ENCODE assay signal across 8 cellular contexts in genomic region chr7:30285067-30285530, GRCh38. TPM values are rescaled to one million over a fixed set of nuclear protein-coding genes. Genes with fewer than 3 reads are reported as not detected.
A peak's percentile ranks its signal among the peaks of the same experiment; 100 is the strongest.
DNase-seq lines count a peak whose midpoint lies in the region; ATAC-seq and TF ChIP-seq lines count a peak whose summit lies in the region.

No MANE protein-coding gene starts in this region.

- H3K4me1 ChIP-seq in KMS-11 (ENCODE audit: low read depth, poor library complexity, severe bottlenecking) (peaks cover 48% of the 10 kb centered on the region), upper lobe of left lung (peaks cover 5 to 35% (median 22%) of the 10 kb centered on the region in 4 donors)

- 0% methylated on average over 18 of the region's 72 CpGs; no CpG with 5 or more reads in 1 of the 2 donors for WGBS in upper lobe of left lung, 2 donors

- H3K4me3 Mint-ChIP-seq in naive thymus-derived CD8-positive, alpha-beta T cell: peak overlapping the region in 9 of 10 donors; percentile 70 to 97 (median 86)

- H3K4me2 ChIP-seq in KMS-11: no peak overlapping the region; the same call in 1 of the 2 replicates

- no peak for TF ChIP-seq EP300 in upper lobe of left lung (IDR thresholded peaks at IDR 0.05)

- H3K4me3 ChIP-seq in KMS-11 (IDR thresholded peaks at IDR 0.05; ENCODE audit: insufficient read depth, low read depth, low read length) (no peak overlapping the region), epithelial cell of esophagus (ENCODE audit: low read length) (peak overlapping the region; percentile 77), upper lobe of left lung (peak overlapping the region; percentile 14 to 95 (median 81))

- DNase-seq in DMS53 treated with DMSO at 0.1 percent for 48 hours (lab: John Stamatoyannopoulos, UW; ENCODE audit: unreplicated experiment) (peak; percentile 68), epithelial cell of esophagus (ENCODE audit: low read depth) (peak; percentile 37), upper lobe of left lung (peak; percentile 28 to 93), kidney tubule cell (ENCODE audit: low spot score) (no peak)
- DNase-seq in activated CD8-positive, alpha-beta memory T cell treated with anti-CD3 and anti-CD28 coated beads, Interleukin-2, amount 50 U/mL, for 4 hours: peak; percentile 54
- peak in 6 of 10 donors; percentile 29 to 66 (median 42) for DNase-seq in naive thymus-derived CD8-positive, alpha-beta T cell

- H3K36me3 Mint-ChIP-seq in naive thymus-derived CD8-positive, alpha-beta T cell: no peaks in the 10 kb centered on the region

- POLR2A ChIA-PET in naive thymus-derived CD8-positive, alpha-beta T cell (lab: Charles Lee): interaction anchor here (0.6 to 3.1 kb wide), 12 partner anchors 9 to 309 kb away, joined by 3 to 20 read pairs (median 4); partner anchors contain the start of genes MTURN and NOD1

- no peaks in the 10 kb centered on the region for H3K36me3 ChIP-seq in KMS-11 (ENCODE audit: insufficient read depth)
- H3K36me3 ChIP-seq in upper lobe of left lung: no peaks in the 10 kb centered on the region

- peaks cover 0 to 10% (median 0%) of the 10 kb centered on the region in 9 donors for H3K9me3 Mint-ChIP-seq in naive thymus-derived CD8-positive, alpha-beta T cell

- H3K9me3 ChIP-seq in upper lobe of left lung: peaks cover 0 to 3% (median 0%) of the 10 kb centered on the region in 4 donors

- H3K27ac ChIP-seq in KMS-11 (peak overlapping the region; percentile 86), upper lobe of left lung (peak overlapping the region; percentile 91 to 100 (median 98))

- no peaks in the 10 kb centered on the region for H3K27me3 Mint-ChIP-seq in naive thymus-derived CD8-positive, alpha-beta T cell

- H3K4me1 Mint-ChIP-seq in naive thymus-derived CD8-positive, alpha-beta T cell: peaks cover 20 to 49% (median 41%) of the 10 kb centered on the region in 4 donors

- H3K79me2 ChIP-seq in KMS-11 (ENCODE audit: insufficient read depth, low read depth): peaks cover 43% of the 10 kb centered on the region

- TF ChIP-seq CTCF in KMS-11 (conservative IDR thresholded peaks at IDR 0.05; ENCODE audit: low read depth, low read length) (no peak), epithelial cell of esophagus (IDR thresholded peaks at IDR 0.05; ENCODE audit: insufficient read depth, low read depth, low read length, missing control alignments) (no peak), upper lobe of left lung (IDR thresholded peaks at IDR 0.05) (peak in 1 of 6 experiments; percentile 3)

- H4K20me1 ChIP-seq in KMS-11 (ENCODE audit: insufficient read depth): no peaks in the 10 kb centered on the region

- peak overlapping the region; percentile 76 for H3K9ac ChIP-seq in KMS-11

- peak overlapping the region in 7 of 10 donors; percentile 81 to 95 (median 90) for H3K27ac Mint-ChIP-seq in naive thymus-derived CD8-positive, alpha-beta T cell

- H3K27me3 ChIP-seq in KMS-11 (ENCODE audit: insufficient read depth, low read depth) (no peaks in the 10 kb centered on the region), upper lobe of left lung (no peaks in the 10 kb centered on the region)

- TF ChIP-seq POLR2A in upper lobe of left lung (IDR thresholded peaks at IDR 0.05): no peak

- ATAC-seq in GM21528 (IDR thresholded peaks at IDR 0.05; ENCODE audit: low FRiP score, unreplicated experiment): peak; percentile 30
- ATAC-seq in naive thymus-derived CD8-positive, alpha-beta T cell: peak; percentile 1 to 6
- peak; percentile 1 to 47 for ATAC-seq in upper lobe of left lung (ENCODE audit: low FRiP score in 2 of 2)

- peak overlapping the region; percentile 34 for H2AFZ ChIP-seq in KMS-11 (ENCODE audit: low read depth)

RNA-seq across cellular contexts. Expression of gene ZNRF2, which starts 0.7 kb away (rescaled TPM):
- 10 to 100 TPM; 28.8 to 29.4 TPM for total RNA-seq in naive thymus-derived CD8-positive, alpha-beta T cell
- 1 to 10 TPM; 1.1 to 2.3 (median 2.2) TPM for polyA plus RNA-seq in naive thymus-derived CD8-positive, alpha-beta T cell
- 10 to 100 TPM; 20.2 to 44.1 (median 27.1) TPM for total RNA-seq in upper lobe of left lung
